ENCODE assay signal across 15 cellular contexts in genomic region chr3:134928392-134928791, GRCh38.
DNase-seq lines count a peak whose midpoint lies in the region; ATAC-seq and TF ChIP-seq lines count a peak whose summit lies in the region.
"Had no signal": no experiment of that assay in that cellular context is flagged by ENCODE, and none has a peak within 500 bp of the region (broad histone marks: within the 10 kb centered on the region; RNA-seq: fewer than 3 reads in every experiment).

No MANE protein-coding gene starts in this region.

- H3K36me3 ChIP-seq in CD4-positive, CD25-positive, alpha-beta regulatory T cell (ENCODE audit: control insufficient read depth, insufficient read depth, low read length) = no peaks in the 10 kb centered on the region
- H3K36me3 ChIP-seq in Loucy (ENCODE audit: insufficient read depth, low read length) = no peaks in the 10 kb centered on the region
- H3K36me3 ChIP-seq: BLaER1 had no signal

- peak overlapping the region; percentile 65 for H3K4me2 ChIP-seq in Loucy (ENCODE audit: low read depth, low read length, poor library complexity, severe bottlenecking)
- H3K4me2 ChIP-seq: BLaER1 had no signal

- H3K27ac Mint-ChIP-seq in CD4-positive, CD25-positive, alpha-beta regulatory T cell = peak overlapping the region in 2 of 3 donors; percentile 57 to 84
- H3K27ac Mint-ChIP-seq: H9 had no signal

- no peak overlapping the region for H3K27ac ChIP-seq in CD4-positive, CD25-positive, alpha-beta regulatory T cell (ENCODE audit: insufficient read depth, low read length, poor library complexity, severe bottlenecking)
- H3K27ac ChIP-seq: BLaER1 had no signal

- no peaks in the 10 kb centered on the region for H3K79me2 ChIP-seq in Loucy (ENCODE audit: insufficient read depth, low read length)

- H4K20me1 ChIP-seq in Loucy (ENCODE audit: insufficient read depth, low read length, poor library complexity, severe bottlenecking) = no peaks in the 10 kb centered on the region
- H4K20me1 ChIP-seq: BLaER1 had no signal

- peaks cover 4% of the 10 kb centered on the region for H3K4me1 ChIP-seq in CD4-positive, CD25-positive, alpha-beta regulatory T cell (ENCODE audit: control insufficient read depth, insufficient read depth, low read length, poor library complexity, severe bottlenecking)
- H3K4me1 ChIP-seq in Loucy (ENCODE audit: insufficient read depth, low read length, poor library complexity, severe bottlenecking) = peaks cover 38% of the 10 kb centered on the region
- H3K4me1 ChIP-seq: BLaER1 had no signal

- no peaks in the 10 kb centered on the region for H3K27me3 ChIP-seq in CD4-positive, CD25-positive, alpha-beta regulatory T cell (ENCODE audit: control insufficient read depth, insufficient read depth, low read length)
- no peaks in the 10 kb centered on the region for H3K27me3 ChIP-seq in Loucy (ENCODE audit: insufficient read depth, low read length, poor library complexity, severe bottlenecking)
- H3K27me3 ChIP-seq: BLaER1 had no signal

- H3K36me3 Mint-ChIP-seq in CD4-positive, CD25-positive, alpha-beta regulatory T cell = no peaks in the 10 kb centered on the region

- peaks cover 3 to 20% (median 12%) of the 10 kb centered on the region in 4 donors for H3K4me1 Mint-ChIP-seq in CD4-positive, CD25-positive, alpha-beta regulatory T cell

- H3K4me3 Mint-ChIP-seq in CD4-positive, CD25-positive, alpha-beta regulatory T cell = no peak overlapping the region
- H3K4me3 Mint-ChIP-seq: H9 had no signal

- H3K4me3 ChIP-seq in CD4-positive, CD25-positive, alpha-beta regulatory T cell (ENCODE audit: low read depth, low read length) = no peak overlapping the region
- H3K4me3 ChIP-seq in Loucy (ENCODE audit: low read length, poor library complexity, severe bottlenecking) = no peak overlapping the region
- H3K4me3 ChIP-seq: BLaER1 had no signal

- DNase-seq in activated CD4-positive, alpha-beta T cell treated with anti-CD3 and anti-CD28 coated beads for 48 hours = peak; percentile 9
- no peak for DNase-seq in activated CD4-positive, alpha-beta T cell treated with anti-CD3 and anti-CD28 coated beads for 4 hours
- no peak for DNase-seq in CD4-positive, CD25-positive, alpha-beta regulatory T cell
- DNase-seq in kidney tubule cell (ENCODE audit: low spot score) (peak; percentile 13), UCSD-AML1 (lab: John Stamatoyannopoulos, UW; ENCODE audit: unreplicated experiment) (no peak), NCI-H524 (lab: John Stamatoyannopoulos, UW) (no peak)
- DNase-seq: 8988T, AML-193, Calu3, DMS 273 treated with DMSO at 0.1 percent for 48 hours, GOT3, H9 had no signal

- no peaks in the 10 kb centered on the region for H3F3A ChIP-seq in Loucy (ENCODE audit: low read depth)

- H3K27me3 Mint-ChIP-seq in CD4-positive, CD25-positive, alpha-beta regulatory T cell = no peaks in the 10 kb centered on the region

- peak overlapping the region; percentile 65 for H3K9ac ChIP-seq in Loucy (ENCODE audit: low read depth, low read length, poor library complexity, severe bottlenecking)
- H3K9ac ChIP-seq: BLaER1 had no signal

- H3K9me3 ChIP-seq in CD4-positive, CD25-positive, alpha-beta regulatory T cell (ENCODE audit: control insufficient read depth in 2 of 2, low read length in 2 of 2) = no peaks in the 10 kb centered on the region
- no peaks in the 10 kb centered on the region for H3K9me3 ChIP-seq in Loucy (ENCODE audit: insufficient read depth, low read depth, low read length)
- H3K9me3 ChIP-seq: BLaER1 had no signal

- H2AFZ ChIP-seq in Loucy (ENCODE audit: low read length) = no peak overlapping the region

- no peak for ATAC-seq in CD4-positive, CD25-positive, alpha-beta regulatory T cell (ENCODE audit: low read depth in 2 of 2)
- ATAC-seq: HepG2 had no signal

- H3K9me3 Mint-ChIP-seq in CD4-positive, CD25-positive, alpha-beta regulatory T cell = peaks cover 1 to 5% (median 2%) of the 10 kb centered on the region in 7 donors

- TF ChIP-seq CTCF in Loucy (conservative IDR thresholded peaks at IDR 0.05; ENCODE audit: low read length) = no peak

- H3K9me2 ChIP-seq in Loucy (replicated peaks; ENCODE audit: low read depth, low read length) = no peaks in the 10 kb centered on the region

Comparison
In these comparisons a context has a peak if more than half of its experiments do, and no peak if none do; other contexts are left out.
1. DNase-seq: peak in activated CD4-positive, alpha-beta T cell treated with anti-CD3 and anti-CD28 coated beads for 48 hours (single experiment) and kidney tubule cell (single experiment); none in activated CD4-positive, alpha-beta T cell treated with anti-CD3 and anti-CD28 coated beads for 4 hours (0 of 2), CD4-positive, CD25-positive, alpha-beta regulatory T cell (0 of 3), UCSD-AML1 (single experiment) and NCI-H524 (0 of 2).